Comparison of ENCODE assay signal across 10 cellular contexts in genomic region chr1:14946567-14947285, GRCh38.
DNase-seq lines count a peak whose midpoint lies in the region; ATAC-seq and TF ChIP-seq lines count a peak whose summit lies in the region.
"Had no signal": no experiment of that assay in that cellular context is flagged by ENCODE, and none has a peak within 500 bp of the region (broad histone marks: within the 10 kb centered on the region; RNA-seq: fewer than 3 reads in every experiment).

No MANE protein-coding gene starts in this region.

- no peak for TF ChIP-seq RAD21 in IMR-90 (IDR thresholded peaks at IDR 0.05; ENCODE audit: low read length)

- H3K27ac Mint-ChIP-seq in chondrocyte (ENCODE audit: unreplicated experiment) = peak overlapping the region; percentile 93

- peak overlapping the region; percentile 55; the same call in 2 of the 3 replicates for H2BK15ac ChIP-seq in IMR-90 (ENCODE audit: low read depth, low read length)

- TF ChIP-seq POLR2A in IMR-90 (IDR thresholded peaks at IDR 0.05; ENCODE audit: low read depth, low read length) = peak; percentile 64

- peaks cover 29% of the 10 kb centered on the region for H3K9me1 ChIP-seq in IMR-90 (ENCODE audit: insufficient read depth, low read length)

- TF ChIP-seq CTCF in IMR-90 (conservative IDR thresholded peaks at IDR 0.05; ENCODE audit: low read depth, low read length) (no peak), chondrocyte (IDR thresholded peaks at IDR 0.05) (no peak), thoracic aorta (IDR thresholded peaks at IDR 0.05) (no peak)

- DNase-seq in IMR-90 (peak; percentile 86), chondrocyte (ENCODE audit: low spot score) (no peak), left kidney (ENCODE audit: low read depth, low spot score) (peak; percentile 75), thoracic aorta (ENCODE audit: low spot score) (peak; percentile 15)
- no peak for DNase-seq in activated CD8-positive, alpha-beta memory T cell treated with anti-CD3 and anti-CD28 coated beads for 24 hours
- DNase-seq: activated effector memory CD4-positive, alpha-beta T cell treated with anti-CD3 and anti-CD28 coated beads, Interleukin-2, amount 50 U/mL, for 16 hours; T-helper 2 cell had no signal

- ATAC-seq in IMR-90 (ENCODE audit: low read depth) = peak; percentile 28
- ATAC-seq in thoracic aorta (ENCODE audit: insufficient number of reproducible peaks, low FRiP score, low read depth) = peak; percentile 81
- no peak for ATAC-seq in HG03378 (IDR thresholded peaks at IDR 0.05; ENCODE audit: unreplicated experiment)
- ATAC-seq in HG02759 (IDR thresholded peaks at IDR 0.05; ENCODE audit: unreplicated experiment) = no peak
- ATAC-seq in GM19035 (IDR thresholded peaks at IDR 0.05; ENCODE audit: unreplicated experiment) = no peak

- H3K4ac ChIP-seq in IMR-90 (ENCODE audit: low read depth, low read length) = peak overlapping the region; percentile 95

- peak overlapping the region; percentile 51 for H3K4me2 ChIP-seq in IMR-90 (ENCODE audit: low read depth, low read length)

- H3K27me3 Mint-ChIP-seq in chondrocyte (ENCODE audit: low read depth) = no peaks in the 10 kb centered on the region

- H3K27me3 ChIP-seq in IMR-90 (ENCODE audit: control insufficient read depth, insufficient read depth, low read length) = no peaks in the 10 kb centered on the region
- H3K27me3 ChIP-seq in thoracic aorta (replicated peaks; ENCODE audit: insufficient read depth) = no peaks in the 10 kb centered on the region

- no peaks in the 10 kb centered on the region for H3K9me3 Mint-ChIP-seq in chondrocyte (ENCODE audit: low read depth)

- no peaks in the 10 kb centered on the region for H4K20me1 ChIP-seq in IMR-90 (ENCODE audit: insufficient read depth, low read length)

- peak overlapping the region; percentile 100 for H2BK120ac ChIP-seq in IMR-90 (ENCODE audit: low read depth, low read length)

- H2AK9ac ChIP-seq in IMR-90 (replicated peaks; ENCODE audit: low read depth, low read length, poor library complexity) = peak overlapping the region; percentile 83

- H3K23ac ChIP-seq in IMR-90 (ENCODE audit: low read depth, low read length) = peak overlapping the region; percentile 77

- peaks cover 39% of the 10 kb centered on the region for H3K4me1 ChIP-seq in IMR-90 (ENCODE audit: control insufficient read depth, insufficient read depth, low read length)
- H3K4me1 ChIP-seq in thoracic aorta (ENCODE audit: control insufficient read depth in 1 of 2, low read depth in 2 of 2) = peaks cover 50 to 73% of the 10 kb centered on the region in 2 donors

- H3K4me3 ChIP-seq in IMR-90 (ENCODE audit: insufficient read depth, low read depth, low read length) (peak overlapping the region; percentile 35), thoracic aorta (peak overlapping the region; percentile 68)

- in situ Hi-C loops in IMR-90 (cut with MboI; ENCODE audit: low sequenced_read_pairs) = loop anchor here (25.0 kb wide), 1 partner anchor 1184 kb away; no protein-coding TSS in a partner anchor

- peak overlapping the region; percentile 59 for H3K9ac ChIP-seq in IMR-90 (ENCODE audit: low read depth, low read length)

- H3K9me3 ChIP-seq in IMR-90 (ENCODE audit: control insufficient read depth, insufficient read depth, low read length) (no peaks in the 10 kb centered on the region), thoracic aorta (no peaks in the 10 kb centered on the region)

- H3K36me3 ChIP-seq in IMR-90 (ENCODE audit: control insufficient read depth, insufficient read depth, low read length) (no peaks in the 10 kb centered on the region), thoracic aorta (no peaks in the 10 kb centered on the region)

- intact Hi-C loops in IMR-90 (cut with micrococcal nuclease) = loop anchor here (2.0 to 10.0 kb wide), 3 partner anchors 22 to 228 kb away; no protein-coding TSS in a partner anchor

- H3K36me3 Mint-ChIP-seq in chondrocyte (ENCODE audit: low read depth) = no peaks in the 10 kb centered on the region

- peak overlapping the region; percentile 99 for H2BK5ac ChIP-seq in IMR-90 (ENCODE audit: low read depth, low read length, poor library complexity, severe bottlenecking)

- peak overlapping the region; percentile 89 for H3K18ac ChIP-seq in IMR-90 (ENCODE audit: low read depth, low read length)

- POLR2A ChIA-PET in IMR-90 (lab: Charles Lee; ENCODE audit: unreplicated experiment) = interaction anchor here (0.6 kb wide), 1 partner anchor 17 kb away, joined by 4 read pairs; no protein-coding TSS in a partner anchor

- CTCF ChIA-PET in IMR-90 (lab: Yijun Ruan, JAX) = interaction anchor here (1.7 kb wide), 1 partner anchor 100 kb away, joined by 3 read pairs; no protein-coding TSS in a partner anchor

- BruUV-seq in IMR-90 (replicated peaks; lab: Mats Ljungman, UMichigan) = no TSS peak

- dilution Hi-C loops in IMR-90 (cut with HindIII; ENCODE audit: low sequenced_read_pairs, unreplicated experiment) = no loop called here

- H3K79me1 ChIP-seq in IMR-90 (ENCODE audit: low read depth in 1 of 2, low read length in 2 of 2) = peaks cover 26 to 81% of the 10 kb centered on the region in 2 experiments

- H3K4me1 Mint-ChIP-seq in chondrocyte (ENCODE audit: low read depth) = peaks cover 89% of the 10 kb centered on the region

- peak overlapping the region; percentile 100 for H4K91ac ChIP-seq in IMR-90 (ENCODE audit: insufficient read depth, low read depth, low read length)

- peak overlapping the region; percentile 70 to 95 for H4K8ac ChIP-seq in IMR-90 (ENCODE audit: low read depth in 2 of 2, low read length in 2 of 2)

- peak overlapping the region; percentile 86 for H2AK5ac ChIP-seq in IMR-90 (ENCODE audit: low read depth, low read length)

- peak overlapping the region; percentile 71 for H3K56ac ChIP-seq in IMR-90 (ENCODE audit: extremely low read depth, insufficient read depth, low read length)

- peak overlapping the region; percentile 94 for H2BK20ac ChIP-seq in IMR-90 (ENCODE audit: low read depth, low read length)

- peak overlapping the region; percentile 86 for H3K14ac ChIP-seq in IMR-90 (replicated peaks; ENCODE audit: low read depth, low read length)

- peak overlapping the region; percentile 69 for H2AFZ ChIP-seq in IMR-90 (replicated peaks; ENCODE audit: low read length, poor library complexity)

- WGBS in IMR-90 (ENCODE audit: extremely low coverage in 2 of 2, insufficient read length in 1 of 2), 2 experiments = no CpG with 5 or more reads among the region's 19 CpGs

- H3K27ac ChIP-seq in IMR-90 (ENCODE audit: insufficient read depth, low read length) (peak overlapping the region; percentile 100), thoracic aorta (peak overlapping the region; percentile 91 to 97)

- H3K4me3 Mint-ChIP-seq in chondrocyte (ENCODE audit: unreplicated experiment) = peak overlapping the region; percentile 70

- peak overlapping the region; percentile 84 for H4K5ac ChIP-seq in IMR-90 (ENCODE audit: low read depth, low read length)

TF ChIP-seq in IMR-90, 13 proteins besides CTCF, POLR2A, EP300 and RAD21:
- TF ChIP-seq CEBPB (IDR thresholded peaks at IDR 0.05; ENCODE audit: low read depth, low read length) = no peak
- TF ChIP-seq FOS (IDR thresholded peaks at IDR 0.05; ENCODE audit: low read depth, low read length) = peak; percentile 39
- no peak for TF ChIP-seq SMC3 (IDR thresholded peaks at IDR 0.05; ENCODE audit: low read depth, low read length)
- TF ChIP-seq MAFK (IDR thresholded peaks at IDR 0.05; ENCODE audit: low read depth, low read length) = no peak
- TF ChIP-seq NFE2L2 (IDR thresholded peaks at IDR 0.05; ENCODE audit: low read depth, low read length) = peak; percentile 55; the same call in 1 of the 2 replicates

Comparison
In these comparisons a context has a peak if more than half of its experiments do, and no peak if none do; other contexts are left out.
1. ATAC-seq: peak in IMR-90 (single experiment) and thoracic aorta (single experiment); none in HG03378 (single experiment), HG02759 (single experiment) and GM19035 (single experiment).
2. DNase-seq: peak in IMR-90 (single experiment), left kidney (single experiment) and thoracic aorta (single experiment); none in chondrocyte (single experiment) and activated CD8-positive, alpha-beta memory T cell treated with anti-CD3 and anti-CD28 coated beads for 24 hours (single experiment).